ENCODE assay signal across 4 cellular contexts in the genomic region with DNA sequence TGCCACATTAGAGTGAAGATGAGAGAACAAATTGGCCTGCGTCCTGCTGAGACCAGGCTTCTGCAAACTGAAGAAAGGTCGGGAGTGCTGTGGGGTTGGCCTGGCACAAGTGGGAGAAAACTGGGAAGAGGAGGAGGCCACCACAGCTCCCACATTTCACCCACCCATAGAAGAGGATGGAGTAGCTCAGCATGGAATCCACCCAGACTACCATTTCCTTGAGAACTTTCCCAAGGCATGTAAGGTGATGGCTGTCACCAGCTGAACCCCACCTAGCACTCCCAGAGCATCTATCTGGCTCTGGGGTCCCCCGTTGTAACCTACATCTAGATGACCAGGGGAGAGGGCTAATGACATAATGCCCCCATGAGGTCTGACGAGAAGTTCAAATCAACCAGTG.
"Had no signal": no experiment of that assay in that cellular context is flagged by ENCODE, and none has a peak within 500 bp of the region (broad histone marks: within the 10 kb centered on the region; RNA-seq: fewer than 3 reads in every experiment).

No MANE protein-coding gene starts in this region.

- H3K36me3 Mint-ChIP-seq: IgD-negative memory B cell had no signal

- H3K4me3 Mint-ChIP-seq: IgD-negative memory B cell had no signal

- H3K9me3 Mint-ChIP-seq: IgD-negative memory B cell had no signal

- H3K27ac Mint-ChIP-seq: IgD-negative memory B cell had no signal

- H3K4me1 Mint-ChIP-seq: IgD-negative memory B cell had no signal

- DNase-seq: IMR-90 had no signal

- H3K4me3 ChIP-seq: K562 had no signal

- H3K27ac ChIP-seq: HL-60 had no signal
